20 cellular contexts compared by ENCODE assay signal in genomic region chr20:2657674-2658073, GRCh38. TPM values are rescaled to one million over a fixed set of nuclear protein-coding genes. Genes with fewer than 3 reads are reported as not detected.
DNase-seq lines count a peak whose midpoint lies in the region; ATAC-seq, FAIRE-seq and TF ChIP-seq lines count a peak whose summit lies in the region.
"Had no signal": no experiment of that assay in that cellular context is flagged by ENCODE, and none has a peak within 500 bp of the region (broad histone marks: within the 10 kb centered on the region; RNA-seq: fewer than 3 reads in every experiment).

No MANE protein-coding gene starts in this region.

- TF ChIP-seq POLR2A in K562 (conservative IDR thresholded peaks at IDR 0.05), result no peak

- BruUV-seq in K562 (replicated peaks; lab: Mats Ljungman, UMichigan), result no TSS peak

- POLR2A ChIA-PET in K562 (lab: Yijun Ruan, JAX), result interaction anchor here (0.6 to 0.8 kb wide), 3 partner anchors 15 to 546 kb away, joined by 3 to 6 read pairs (median 4); no protein-coding TSS in a partner anchor

- H3K4me1 ChIP-seq in Karpas-422 (ENCODE audit: low read length), result peaks cover 18% of the 10 kb centered on the region
- H3K4me1 ChIP-seq in K562 (replicated peaks in 1 of 2; ENCODE audit: control insufficient read depth in 2 of 2, insufficient read depth in 2 of 2, low read length in 2 of 2), result peaks cover 15 to 20% of the 10 kb centered on the region in 2 experiments; a peak in 4 of 5 replicates

- ATAC-seq in K562 (no peak), HG02973 (IDR thresholded peaks at IDR 0.05; ENCODE audit: unreplicated experiment) (no peak), GM19467 (IDR thresholded peaks at IDR 0.05; ENCODE audit: unreplicated experiment) (no peak)

- H3K9ac ChIP-seq in Karpas-422 (ENCODE audit: low read length) (no peak overlapping the region), K562 (ENCODE audit: insufficient read depth in 1 of 2, low read depth in 2 of 2, low read length in 2 of 2) (no peak overlapping the region)

- H3K36me3 ChIP-seq in Karpas-422 (ENCODE audit: insufficient read depth, low read length) (peaks cover 52% of the 10 kb centered on the region), K562 (ENCODE audit: control insufficient read depth, insufficient read depth, low read length) (peaks cover 97% of the 10 kb centered on the region)

- H3K27ac ChIP-seq in Karpas-422 (ENCODE audit: low read length) (no peak overlapping the region), K562 (ENCODE audit: extremely low read depth, low read depth, low read length) (no peak overlapping the region)
- H3K27ac ChIP-seq: HL-60 had no signal

- H4K20me1 ChIP-seq in Karpas-422 (ENCODE audit: insufficient read depth, low read depth, low read length), result peaks cover 48% of the 10 kb centered on the region
- H4K20me1 ChIP-seq in K562 (replicated peaks; ENCODE audit: control insufficient read depth, insufficient read depth, low read length), result peaks cover 42% of the 10 kb centered on the region

- no peak for DNase-seq in activated naive CD4-positive, alpha-beta T cell treated with Interleukin-2 at 50 U/mL for 16 hours
- DNase-seq in Karpas-422 (peak; percentile 51), K562 (ENCODE audit: extremely low read depth in 1 of 4, low spot score in 3 of 4) (no peak), kidney glomerular epithelial cell (lab: John Stamatoyannopoulos, UW) (no peak)
- DNase-seq: Calu3; CD4-positive, alpha-beta memory T cell; DMS79; NCI-H1417 treated with DMSO at 0.1 percent for 48 hours; NCI-H2029; NCI-H2171; NCI-H446 treated with DMSO at 0.1 percent for 48 hours; NK-92 treated with Interleukin-12 subunit alpha and Interleukin-12 subunit beta, amount 100 ng/mL, for 24 hours; RPMI8226; SIG-M5 had no signal

- 76% methylated on average over 4 of the region's 5 CpGs for WGBS in K562 (ENCODE audit: insufficient coverage, low coverage, missing lambda C conversion rate)

- H3K36me3 Mint-ChIP-seq in activated naive CD4-positive, alpha-beta T cell treated with anti-CD3 and anti-CD28 coated beads, Interleukin-2, amount 50 U/mL, for 24 hours, result peaks cover 38% of the 10 kb centered on the region

- in situ Hi-C loops in K562 (cut with MboI), result no loop called here

- peak overlapping the region; percentile 37 for H3K4me3 Mint-ChIP-seq in activated naive CD4-positive, alpha-beta T cell treated with anti-CD3 and anti-CD28 coated beads, Interleukin-2, amount 50 U/mL, for 24 hours

- peaks cover 15% of the 10 kb centered on the region for H3K9me1 ChIP-seq in K562 (ENCODE audit: control insufficient read depth, insufficient read depth, low read length)

- no peaks in the 10 kb centered on the region for H3K9me3 ChIP-seq in Karpas-422 (ENCODE audit: low read length)
- no peaks in the 10 kb centered on the region for H3K9me3 ChIP-seq in K562 (replicated peaks; ENCODE audit: control insufficient read depth, insufficient read depth, low read depth, low read length)
- H3K9me3 ChIP-seq: HAP-1 had no signal

- TF ChIP-seq CTCF in K562 (IDR thresholded peaks at IDR 0.05 in 2 of 3, conservative IDR thresholded peaks at IDR 0.05 in 1 of 3; ENCODE audit: insufficient read depth in 2 of 3, low read depth in 1 of 3, low read length in 3 of 3), result no peak

- no peak for TF ChIP-seq EP300 in K562 (IDR thresholded peaks at IDR 0.05; ENCODE audit: low read length)

- intact Hi-C loops in K562 (cut with micrococcal nuclease), result no loop called here

- H3K27me3 Mint-ChIP-seq in activated naive CD4-positive, alpha-beta T cell treated with anti-CD3 and anti-CD28 coated beads, Interleukin-2, amount 50 U/mL, for 24 hours, result no peaks in the 10 kb centered on the region
- H3K27me3 Mint-ChIP-seq: CD4-positive, alpha-beta memory T cell had no signal

- no peak for TF ChIP-seq RAD21 in K562 (CRISPR knock-in tag; conservative IDR thresholded peaks at IDR 0.05 in 1 of 2, IDR thresholded peaks at IDR 0.05 in 1 of 2)

- H3K4me1 Mint-ChIP-seq in activated naive CD4-positive, alpha-beta T cell treated with anti-CD3 and anti-CD28 coated beads, Interleukin-2, amount 50 U/mL, for 24 hours, result peaks cover 47% of the 10 kb centered on the region

- no peaks in the 10 kb centered on the region for H3K9me3 Mint-ChIP-seq in activated naive CD4-positive, alpha-beta T cell treated with anti-CD3 and anti-CD28 coated beads, Interleukin-2, amount 50 U/mL, for 24 hours
- H3K9me3 Mint-ChIP-seq: CD4-positive, alpha-beta memory T cell had no signal

- H3K27me3 ChIP-seq in Karpas-422 (ENCODE audit: low read length) (no peaks in the 10 kb centered on the region), K562 (ENCODE audit: control insufficient read depth in 2 of 2, insufficient read depth in 2 of 2, low read length in 2 of 2) (no peaks in the 10 kb centered on the region)

- no peak overlapping the region for H3K4me2 ChIP-seq in Karpas-422 (ENCODE audit: low read depth, low read length, poor library complexity, severe bottlenecking)
- no peak overlapping the region for H3K4me2 ChIP-seq in K562 (ENCODE audit: insufficient read depth, low read length)

- no peak overlapping the region for H2AFZ ChIP-seq in Karpas-422 (ENCODE audit: low read length)
- H2AFZ ChIP-seq in K562 (ENCODE audit: low read depth, low read length), result no peak overlapping the region

- no peaks in the 10 kb centered on the region for H3K9me2 ChIP-seq in Karpas-422 (replicated peaks; ENCODE audit: insufficient read depth, low read length)

- H3K27ac Mint-ChIP-seq in activated naive CD4-positive, alpha-beta T cell treated with anti-CD3 and anti-CD28 coated beads, Interleukin-2, amount 50 U/mL, for 24 hours, result peak overlapping the region; percentile 81

- FAIRE-seq in K562 (lab: Jason Lieb, UNC), result no peak
- FAIRE-seq: HTR-8/SVneo had no signal

- H3K79me2 ChIP-seq in Karpas-422 (ENCODE audit: low read length) (peaks cover 25% of the 10 kb centered on the region), K562 (ENCODE audit: control insufficient read depth, insufficient read depth, low read length) (peaks cover 48% of the 10 kb centered on the region)

- H3K4me3 ChIP-seq in Karpas-422 (ENCODE audit: low read length) (no peak overlapping the region), K562 (no peak overlapping the region)
- H3K4me3 ChIP-seq: HAP-1 had no signal

- CTCF ChIA-PET in K562 (lab: Yijun Ruan, JAX; ENCODE audit: low intra/inter-chr PET ratio), result no interaction called here

RNA-seq across cellular contexts. Expression of gene NOP56, which starts 5.2 kb away (rescaled TPM):
- 192 and 300 TPM in 2 replicates for total RNA-seq in Karpas-422 (2014; rRNA removed; shearing (Covaris generic); ENCODE audit: low replicate concordance)
- 996 and 1,662 TPM in 2 replicates for total RNA-seq in K562 (2011; cell fraction: chromatin; rRNA removed; ENCODE audit: low replicate concordance)
- 1,111 and 1,184 TPM in 2 replicates for total RNA-seq in K562 (2011; cell fraction: nucleolus; rRNA removed)
- 825 and 908 TPM in 2 replicates for total RNA-seq in K562 (2011; cell fraction: nucleoplasm; rRNA removed)
- total RNA-seq in K562 (2014; rRNA removed) (528 and 570 TPM in 2 replicates), K562 (2014; rRNA removed; fragmentation: Illumina TruSeq; extraction: Trizol) (581 and 590 TPM in 2 replicates), K562 (2015; rRNA removed; fragmentation: Illumina TruSeq; extraction: Trizol) (631 and 697 TPM in 2 replicates), K562 (2021) (393 and 397 TPM in 2 replicates)
- polyA plus RNA-seq in K562 (2011; rRNA removed) (376 and 404 TPM in 2 replicates), K562 (2014; fragmentation: Illumina TruSeq; extraction: Trizol) (441 and 482 TPM in 2 replicates), K562 (2014; fragmentation: Nextera tagmentation; extraction: Ambion mirVana) (100 to 1,000 TPM; 295 to 439 TPM), K562 (2014; rRNA removed) (427 and 428 TPM in 2 replicates)
- polyA plus RNA-seq in K562 (2011; cell fraction: cytosol; rRNA removed), result 226 and 291 TPM in 2 replicates
- 1,530 and 1,680 TPM in 2 replicates for polyA plus RNA-seq in K562 (2011; cell fraction: nucleus; rRNA removed)
- polyA plus RNA-seq in K562 (2012), result 190 and 399 TPM in 2 replicates
- 583 and 607 TPM in 2 replicates for polyA minus RNA-seq in K562 (2011; rRNA and poly(A)+ RNA removed)
- 235 and 353 TPM in 2 replicates for polyA minus RNA-seq in K562 (2011; cell fraction: cytosol; rRNA and poly(A)+ RNA removed)
- 490 and 782 TPM in 2 replicates for polyA minus RNA-seq in K562 (2011; cell fraction: nucleus; rRNA and poly(A)+ RNA removed)

RNA-seq across cellular contexts. Expression of gene IDH3B, which starts 6.3 kb away (rescaled TPM):
- total RNA-seq in Karpas-422 (2014; rRNA removed; shearing (Covaris generic); ENCODE audit: low replicate concordance), result 83.7 and 129 TPM in 2 replicates
- total RNA-seq in K562 (2011; cell fraction: chromatin; rRNA removed; ENCODE audit: low replicate concordance), result 210 and 456 TPM in 2 replicates
- total RNA-seq in K562 (2011; cell fraction: nucleolus; rRNA removed), result 264 and 268 TPM in 2 replicates
- 232 and 256 TPM in 2 replicates for total RNA-seq in K562 (2011; cell fraction: nucleoplasm; rRNA removed)
- total RNA-seq in K562 (2014; rRNA removed), result 168 and 199 TPM in 2 replicates
- 122 and 130 TPM in 2 replicates for total RNA-seq in K562 (2014; rRNA removed; fragmentation: Illumina TruSeq; extraction: Trizol)
- total RNA-seq in K562 (2015; rRNA removed; fragmentation: Illumina TruSeq; extraction: Trizol), result 130 and 133 TPM in 2 replicates
- 148 and 157 TPM in 2 replicates for total RNA-seq in K562 (2021)
- 224 and 343 TPM in 2 replicates for polyA plus RNA-seq in K562 (2011; rRNA removed)
- 241 and 417 TPM in 2 replicates for polyA plus RNA-seq in K562 (2011; cell fraction: cytosol; rRNA removed)
- 535 and 1,075 TPM in 2 replicates for polyA plus RNA-seq in K562 (2011; cell fraction: nucleus; rRNA removed)
- polyA plus RNA-seq in K562 (2012), result 97.1 and 153 TPM in 2 replicates
- 151 and 155 TPM in 2 replicates for polyA plus RNA-seq in K562 (2014; fragmentation: Illumina TruSeq; extraction: Trizol)
- polyA plus RNA-seq in K562 (2014; fragmentation: Nextera tagmentation; extraction: Ambion mirVana), result 10 to 100 TPM; 91.7 to 92.3 TPM
- 196 and 222 TPM in 2 replicates for polyA plus RNA-seq in K562 (2014; rRNA removed)
- 242 and 358 TPM in 2 replicates for polyA minus RNA-seq in K562 (2011; rRNA and poly(A)+ RNA removed)
- 91.2 and 115 TPM in 2 replicates for polyA minus RNA-seq in K562 (2011; cell fraction: cytosol; rRNA and poly(A)+ RNA removed)
- 85.5 and 190 TPM in 2 replicates for polyA minus RNA-seq in K562 (2011; cell fraction: nucleus; rRNA and poly(A)+ RNA removed)

RNA-seq across cellular contexts. Expression of gene EBF4, which starts 34.9 kb away (rescaled TPM):
- 6.5 and 12.8 TPM in 2 replicates for total RNA-seq in Karpas-422 (2014; rRNA removed; shearing (Covaris generic); ENCODE audit: low replicate concordance)
- total RNA-seq in K562 (2011; cell fraction: chromatin; rRNA removed; ENCODE audit: low replicate concordance), result 0.25 and 0.62 TPM in 2 replicates
- 0.17 and 0.39 TPM in 2 replicates for total RNA-seq in K562 (2011; cell fraction: nucleolus; rRNA removed)
- not detected in 2 replicates for total RNA-seq in K562 (2011; cell fraction: nucleoplasm; rRNA removed)
- 0.09 TPM in 1 of 2 replicates, not detected in the other for total RNA-seq in K562 (2014; rRNA removed)
- not detected in 2 replicates for total RNA-seq in K562 (2014; rRNA removed; fragmentation: Illumina TruSeq; extraction: Trizol)
- total RNA-seq in K562 (2015; rRNA removed; fragmentation: Illumina TruSeq; extraction: Trizol), result not detected in 2 replicates
- total RNA-seq in K562 (2021), result not detected in 2 replicates
- 0.04 TPM in 1 of 2 replicates, not detected in the other for polyA plus RNA-seq in K562 (2011; rRNA removed)
- polyA plus RNA-seq in K562 (2011; cell fraction: cytosol; rRNA removed), result 0.03 and 0.16 TPM in 2 replicates
- 0.21 and 0.34 TPM in 2 replicates for polyA plus RNA-seq in K562 (2011; cell fraction: nucleus; rRNA removed)
- 0.32 TPM in 1 of 2 replicates, not detected in the other for polyA plus RNA-seq in K562 (2012)
- polyA plus RNA-seq in K562 (2014; fragmentation: Illumina TruSeq; extraction: Trizol), result not detected in 2 replicates
- not detected for polyA plus RNA-seq in K562 (2014; fragmentation: Nextera tagmentation; extraction: Ambion mirVana)
- not detected in 2 replicates for polyA plus RNA-seq in K562 (2014; rRNA removed)
- not detected in 2 replicates for polyA minus RNA-seq in K562 (2011; rRNA and poly(A)+ RNA removed)
- polyA minus RNA-seq in K562 (2011; cell fraction: cytosol; rRNA and poly(A)+ RNA removed), result not detected in 2 replicates
- polyA minus RNA-seq in K562 (2011; cell fraction: nucleus; rRNA and poly(A)+ RNA removed), result 0.22 TPM in 1 of 2 replicates, not detected in the other
